In the genomic region with DNA sequence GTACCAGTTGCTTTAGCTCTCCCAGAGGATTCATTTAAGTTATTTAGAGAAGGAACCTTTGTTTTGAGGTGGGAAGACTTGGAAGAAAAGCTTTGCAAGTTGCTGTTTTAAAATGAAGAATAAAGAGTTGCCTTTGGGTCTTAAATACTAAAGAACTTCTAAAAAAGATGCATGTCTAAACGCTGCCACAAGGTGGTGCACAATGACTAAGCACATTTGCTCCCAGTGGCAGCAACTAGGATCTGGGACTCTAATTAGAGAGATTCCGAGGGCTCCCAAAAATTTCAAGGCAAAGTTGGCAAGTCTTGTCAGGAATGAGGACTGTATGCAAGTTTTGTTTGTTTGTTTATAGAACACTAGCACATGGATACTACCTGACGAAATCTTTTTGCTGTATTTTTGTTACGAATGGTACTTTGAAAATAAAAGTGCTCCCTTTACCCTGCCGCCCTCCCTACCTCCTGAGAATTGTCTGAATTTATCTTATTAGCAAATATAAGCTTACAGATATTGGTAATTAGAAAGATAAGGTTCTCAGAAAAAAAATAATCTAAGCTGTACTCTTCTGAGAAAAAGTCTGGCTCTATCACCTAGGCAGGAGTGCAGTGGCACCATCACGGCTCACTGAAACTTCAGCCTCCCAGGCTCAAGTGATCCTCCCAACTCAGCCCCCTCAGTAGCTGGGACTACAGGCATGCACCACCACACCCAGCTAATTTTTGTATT, we compare ENCODE assay signal across 1 cellular context.
TF ChIP-seq lines count a peak whose summit lies in the region.

No MANE protein-coding gene starts in this region.

TF ChIP-seq in K562, 482 proteins besides CTCF, POLR2A, EP300 and RAD21 (continued from another document):
- TF ChIP-seq, protein P1, sequence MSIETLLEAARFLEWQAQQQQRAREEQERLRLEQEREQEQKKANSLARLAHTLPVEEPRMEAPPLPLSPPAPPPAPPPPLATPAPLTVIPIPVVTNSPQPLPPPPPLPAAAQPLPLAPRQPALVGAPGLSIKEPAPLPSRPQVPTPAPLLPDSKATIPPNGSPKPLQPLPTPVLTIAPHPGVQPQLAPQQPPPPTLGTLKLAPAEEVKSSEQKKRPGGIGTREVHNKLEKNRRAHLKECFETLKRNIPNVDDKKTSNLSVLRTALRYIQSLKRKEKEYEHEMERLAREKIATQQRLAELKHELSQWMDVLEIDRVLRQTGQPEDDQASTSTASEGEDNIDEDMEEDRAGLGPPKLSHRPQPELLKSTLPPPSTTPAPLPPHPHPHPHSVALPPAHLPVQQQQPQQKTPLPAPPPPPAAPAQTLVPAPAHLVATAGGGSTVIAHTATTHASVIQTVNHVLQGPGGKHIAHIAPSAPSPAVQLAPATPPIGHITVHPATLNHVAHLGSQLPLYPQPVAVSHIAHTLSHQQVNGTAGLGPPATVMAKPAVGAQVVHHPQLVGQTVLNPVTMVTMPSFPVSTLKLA (conservative IDR thresholded peaks at IDR 0.05): 0 out of 4 replicates have a peak, but pooled peaks of 1 of the 2 experiments have one; percentile 16
- TF ChIP-seq BACH1 (tag; IDR thresholded peaks at IDR 0.05): peak; percentile 67
- peak; percentile 59; the same call in 1 of the 2 replicates for TF ChIP-seq LCOR (CRISPR knock-in tag; IDR thresholded peaks at IDR 0.05)
- no peak; the same call in 1 of the 2 replicates for TF ChIP-seq STAG1 (CRISPR knock-in tag; IDR thresholded peaks at IDR 0.05; ENCODE audit: borderline replicate concordance)
- TF ChIP-seq ZBTB33 (CRISPR knock-in tag; IDR thresholded peaks at IDR 0.05): no peak
- TF ChIP-seq C11orf30 (IDR thresholded peaks at IDR 0.05; ENCODE audit: low read depth): peak; percentile 76
- peak; percentile 92 for TF ChIP-seq ZNF316 (IDR thresholded peaks at IDR 0.05)
- 0 out of 2 replicates have a peak, but pooled peaks have one; percentile 22 for TF ChIP-seq HEY1 (CRISPR knock-in tag; IDR thresholded peaks at IDR 0.05; ENCODE audit: borderline replicate concordance)
- peak; percentile 24; the same call in 1 of the 2 replicates for TF ChIP-seq RB1 (IDR thresholded peaks at IDR 0.05; ENCODE audit: low read depth)
- peak; percentile 91 for TF ChIP-seq MAFK (IDR thresholded peaks at IDR 0.05; ENCODE audit: low read length)
- no peak for TF ChIP-seq HSF4 (CRISPR knock-in tag; IDR thresholded peaks at IDR 0.05; ENCODE audit: borderline replicate concordance)
- TF ChIP-seq SMC3 (conservative IDR thresholded peaks at IDR 0.05; ENCODE audit: insufficient read depth, low read depth, low read length): peak; percentile 72; the same call in 1 of the 2 replicates
- peak; percentile 96 for TF ChIP-seq MAFF (IDR thresholded peaks at IDR 0.05; ENCODE audit: low read length)
- TF ChIP-seq PYGO2 (tag; IDR thresholded peaks at IDR 0.05): no peak
- TF ChIP-seq, protein P2, sequence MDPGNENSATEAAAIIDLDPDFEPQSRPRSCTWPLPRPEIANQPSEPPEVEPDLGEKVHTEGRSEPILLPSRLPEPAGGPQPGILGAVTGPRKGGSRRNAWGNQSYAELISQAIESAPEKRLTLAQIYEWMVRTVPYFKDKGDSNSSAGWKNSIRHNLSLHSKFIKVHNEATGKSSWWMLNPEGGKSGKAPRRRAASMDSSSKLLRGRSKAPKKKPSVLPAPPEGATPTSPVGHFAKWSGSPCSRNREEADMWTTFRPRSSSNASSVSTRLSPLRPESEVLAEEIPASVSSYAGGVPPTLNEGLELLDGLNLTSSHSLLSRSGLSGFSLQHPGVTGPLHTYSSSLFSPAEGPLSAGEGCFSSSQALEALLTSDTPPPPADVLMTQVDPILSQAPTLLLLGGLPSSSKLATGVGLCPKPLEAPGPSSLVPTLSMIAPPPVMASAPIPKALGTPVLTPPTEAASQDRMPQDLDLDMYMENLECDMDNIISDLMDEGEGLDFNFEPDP (CRISPR knock-in tag; IDR thresholded peaks at IDR 0.05): no peak
- peak; percentile 20; the same call in 1 of the 2 replicates for TF ChIP-seq JUND (IDR thresholded peaks at IDR 0.05; ENCODE audit: borderline replicate concordance, low read depth, low read length)
- no peak for TF ChIP-seq JUND (tag; IDR thresholded peaks at IDR 0.05; ENCODE audit: borderline replicate concordance, low read depth, low read length)
- peak; percentile 98 for TF ChIP-seq NFE2 (IDR thresholded peaks at IDR 0.05; ENCODE audit: low read depth)
